Comparison of ENCODE assay signal across 1 cellular context in the genomic region with DNA sequence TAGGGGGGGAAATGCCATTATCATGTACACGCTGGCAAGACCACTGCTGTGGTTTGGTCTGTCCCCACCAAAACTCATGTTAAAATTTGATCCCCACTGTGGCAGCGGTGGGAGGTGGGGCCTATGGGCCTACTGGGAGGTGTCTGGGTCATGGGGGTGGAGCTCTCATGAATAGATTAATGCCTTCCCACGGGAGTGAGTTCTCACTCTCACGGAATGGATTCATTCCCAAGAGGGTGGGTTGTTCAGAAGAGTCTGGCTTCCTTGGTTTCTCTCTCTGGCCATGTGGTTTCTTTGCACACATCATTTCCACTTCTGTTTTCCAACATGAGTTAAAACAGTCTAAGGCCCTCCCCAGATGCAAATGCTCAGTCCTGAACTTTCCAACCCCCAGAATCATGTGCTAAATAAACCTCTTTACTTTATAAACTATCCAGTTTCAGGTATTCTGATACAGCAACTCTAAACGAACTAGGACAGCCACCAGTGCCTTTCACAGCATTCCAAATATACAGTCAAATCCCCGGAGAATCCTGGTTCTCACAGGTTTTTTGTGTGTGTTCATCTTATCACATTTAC.
TF ChIP-seq lines count a peak whose summit lies in the region.

No MANE protein-coding gene starts in this region.

TF ChIP-seq in WTC11, 78 proteins besides CTCF, POLR2A, EP300 and RAD21 (continued from another document):
- TF ChIP-seq, protein P1, sequence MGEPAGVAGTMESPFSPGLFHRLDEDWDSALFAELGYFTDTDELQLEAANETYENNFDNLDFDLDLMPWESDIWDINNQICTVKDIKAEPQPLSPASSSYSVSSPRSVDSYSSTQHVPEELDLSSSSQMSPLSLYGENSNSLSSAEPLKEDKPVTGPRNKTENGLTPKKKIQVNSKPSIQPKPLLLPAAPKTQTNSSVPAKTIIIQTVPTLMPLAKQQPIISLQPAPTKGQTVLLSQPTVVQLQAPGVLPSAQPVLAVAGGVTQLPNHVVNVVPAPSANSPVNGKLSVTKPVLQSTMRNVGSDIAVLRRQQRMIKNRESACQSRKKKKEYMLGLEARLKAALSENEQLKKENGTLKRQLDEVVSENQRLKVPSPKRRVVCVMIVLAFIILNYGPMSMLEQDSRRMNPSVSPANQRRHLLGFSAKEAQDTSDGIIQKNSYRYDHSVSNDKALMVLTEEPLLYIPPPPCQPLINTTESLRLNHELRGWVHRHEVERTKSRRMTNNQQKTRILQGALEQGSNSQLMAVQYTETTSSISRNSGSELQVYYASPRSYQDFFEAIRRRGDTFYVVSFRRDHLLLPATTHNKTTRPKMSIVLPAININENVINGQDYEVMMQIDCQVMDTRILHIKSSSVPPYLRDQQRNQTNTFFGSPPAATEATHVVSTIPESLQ (CRISPR knock-in tag; IDR thresholded peaks at IDR 0.05) = no peak
